Comparison of ENCODE assay signal across 8 cellular contexts in the genomic region with DNA sequence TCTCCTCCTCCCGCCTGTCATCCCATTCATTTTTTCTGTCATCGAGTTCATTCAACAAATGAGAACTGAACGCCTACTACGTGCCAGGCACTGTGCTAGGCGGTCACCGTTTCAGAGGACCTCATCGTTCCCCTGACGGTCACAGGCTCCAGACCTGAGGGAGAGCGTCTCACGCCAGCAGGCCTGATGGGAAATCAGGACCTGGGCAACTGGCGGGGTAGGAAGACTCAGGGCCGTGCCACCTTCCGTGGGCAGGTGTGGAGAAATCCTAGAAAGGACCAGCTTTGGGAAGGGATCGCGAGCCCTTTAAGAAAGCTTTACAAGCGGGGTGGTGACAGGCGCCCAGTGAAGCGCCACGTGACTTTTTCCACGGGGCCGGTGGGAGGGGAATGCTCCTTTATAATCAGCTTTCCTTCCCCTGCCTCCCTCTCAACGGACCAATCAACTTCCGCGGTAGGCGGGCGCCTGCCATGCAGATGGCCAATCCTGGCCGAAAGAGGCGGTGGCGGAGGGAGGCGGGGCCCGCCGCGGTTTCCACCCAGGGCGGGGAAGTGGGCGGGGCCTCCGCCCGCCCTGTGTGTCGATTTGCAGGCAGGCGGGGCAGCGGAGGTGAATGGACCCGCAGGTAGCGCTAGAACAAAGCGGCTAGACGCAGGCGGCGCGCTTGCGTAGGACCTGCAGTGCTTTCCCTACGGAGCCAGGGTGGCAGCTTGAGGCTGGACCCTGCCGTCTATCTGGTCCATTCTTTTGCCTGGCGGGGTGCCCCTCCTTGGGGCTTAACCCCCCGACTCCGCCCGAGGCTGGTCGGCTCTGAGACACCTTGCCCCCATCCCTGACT. TPM values are rescaled to one million over a fixed set of nuclear protein-coding genes. Genes with fewer than 3 reads are reported as not detected.
DNase-seq lines count a peak whose midpoint lies in the region; ATAC-seq and TF ChIP-seq lines count a peak whose summit lies in the region.

No MANE protein-coding gene starts in this region.

- DNase-seq in NCI-H1105 (lab: John Stamatoyannopoulos, UW): peak; percentile 92
- peak; percentile 99 for DNase-seq in SKM-1 (lab: John Stamatoyannopoulos, UW; ENCODE audit: unreplicated experiment)
- DNase-seq in activated naive CD8-positive, alpha-beta T cell treated with anti-CD3 and anti-CD28 coated beads for 36 hours: peak; percentile 99
- DNase-seq in glomerular visceral epithelial cell (ENCODE audit: extremely low spot score): peak; percentile 99
- DNase-seq in occipital lobe (lab: John Stamatoyannopoulos, UW): peak; percentile 99

- peak; percentile 9 for TF ChIP-seq POLR2A in GM10847 (IDR thresholded peaks at IDR 0.05; ENCODE audit: extremely low read depth, insufficient read length)

- no peaks in the 10 kb centered on the region for H3K27me3 Mint-ChIP-seq in activated naive CD8-positive, alpha-beta T cell treated with anti-CD3 and anti-CD28 coated beads for 36 hours

- H3K4me1 Mint-ChIP-seq in activated naive CD8-positive, alpha-beta T cell treated with anti-CD3 and anti-CD28 coated beads for 36 hours: peaks cover 29% of the 10 kb centered on the region

- peak overlapping the region; percentile 78 for H3K4me3 Mint-ChIP-seq in activated naive CD8-positive, alpha-beta T cell treated with anti-CD3 and anti-CD28 coated beads for 36 hours

- peak overlapping the region; percentile 85 for H3K27ac Mint-ChIP-seq in activated naive CD8-positive, alpha-beta T cell treated with anti-CD3 and anti-CD28 coated beads for 36 hours

- H3K27ac ChIP-seq in temporal lobe (ENCODE audit: low read depth, low read length): peak overlapping the region; percentile 80

- H3K9me3 Mint-ChIP-seq in activated naive CD8-positive, alpha-beta T cell treated with anti-CD3 and anti-CD28 coated beads for 36 hours: no peaks in the 10 kb centered on the region

- ATAC-seq in HG02642 (IDR thresholded peaks at IDR 0.05; ENCODE audit: poor library complexity, unreplicated experiment): peak; percentile 80

- H3K36me3 Mint-ChIP-seq in activated naive CD8-positive, alpha-beta T cell treated with anti-CD3 and anti-CD28 coated beads for 36 hours: peaks cover 7% of the 10 kb centered on the region

RNA-seq across cellular contexts. Expression of gene DUSP7, which starts 0.8 kb away (rescaled TPM):
- total RNA-seq in activated naive CD8-positive, alpha-beta T cell treated with anti-CD3 and anti-CD28 coated beads for 36 hours: 10 to 100 TPM; 21.7 to 22.0 TPM
- total RNA-seq in occipital lobe: 10.8 TPM
- total RNA-seq in temporal lobe: 7.9 TPM

Comparison
In these comparisons a context has a peak if more than half of its experiments do, and no peak if none do; other contexts are left out.
1. Peak in every context shown above with its lines: DNase-seq, ATAC-seq and H3K27ac ChIP-seq.